Comparison of ENCODE assay signal across 1 cellular context in the genomic region with DNA sequence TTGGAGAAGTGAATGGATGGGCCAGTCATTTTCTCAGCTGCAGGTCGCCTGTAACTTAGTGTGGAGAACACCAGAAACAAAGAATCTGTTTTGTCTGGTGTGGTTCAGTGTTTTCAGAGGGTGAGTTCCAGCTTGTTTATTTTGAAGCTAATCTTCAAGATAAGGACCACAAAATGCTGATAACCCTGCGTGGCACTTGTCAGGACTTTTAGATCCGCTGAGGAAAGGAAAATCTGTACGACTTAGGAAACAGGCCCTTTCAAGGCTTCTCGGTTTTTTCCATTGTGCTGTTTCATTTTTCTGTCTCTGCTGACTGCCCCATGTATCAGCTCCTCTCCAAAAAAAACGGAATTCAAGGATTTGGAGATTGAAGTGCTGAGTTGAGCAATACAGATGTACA.
TF ChIP-seq lines count a peak whose summit lies in the region.

No MANE protein-coding gene starts in this region.

TF ChIP-seq in liver, 16 proteins besides CTCF, POLR2A, EP300 and RAD21 (continued from another document):
- TF ChIP-seq EGR1 (IDR thresholded peaks at IDR 0.05; ENCODE audit: low read depth in 2 of 2) = no peak
- TF ChIP-seq, protein P1, sequence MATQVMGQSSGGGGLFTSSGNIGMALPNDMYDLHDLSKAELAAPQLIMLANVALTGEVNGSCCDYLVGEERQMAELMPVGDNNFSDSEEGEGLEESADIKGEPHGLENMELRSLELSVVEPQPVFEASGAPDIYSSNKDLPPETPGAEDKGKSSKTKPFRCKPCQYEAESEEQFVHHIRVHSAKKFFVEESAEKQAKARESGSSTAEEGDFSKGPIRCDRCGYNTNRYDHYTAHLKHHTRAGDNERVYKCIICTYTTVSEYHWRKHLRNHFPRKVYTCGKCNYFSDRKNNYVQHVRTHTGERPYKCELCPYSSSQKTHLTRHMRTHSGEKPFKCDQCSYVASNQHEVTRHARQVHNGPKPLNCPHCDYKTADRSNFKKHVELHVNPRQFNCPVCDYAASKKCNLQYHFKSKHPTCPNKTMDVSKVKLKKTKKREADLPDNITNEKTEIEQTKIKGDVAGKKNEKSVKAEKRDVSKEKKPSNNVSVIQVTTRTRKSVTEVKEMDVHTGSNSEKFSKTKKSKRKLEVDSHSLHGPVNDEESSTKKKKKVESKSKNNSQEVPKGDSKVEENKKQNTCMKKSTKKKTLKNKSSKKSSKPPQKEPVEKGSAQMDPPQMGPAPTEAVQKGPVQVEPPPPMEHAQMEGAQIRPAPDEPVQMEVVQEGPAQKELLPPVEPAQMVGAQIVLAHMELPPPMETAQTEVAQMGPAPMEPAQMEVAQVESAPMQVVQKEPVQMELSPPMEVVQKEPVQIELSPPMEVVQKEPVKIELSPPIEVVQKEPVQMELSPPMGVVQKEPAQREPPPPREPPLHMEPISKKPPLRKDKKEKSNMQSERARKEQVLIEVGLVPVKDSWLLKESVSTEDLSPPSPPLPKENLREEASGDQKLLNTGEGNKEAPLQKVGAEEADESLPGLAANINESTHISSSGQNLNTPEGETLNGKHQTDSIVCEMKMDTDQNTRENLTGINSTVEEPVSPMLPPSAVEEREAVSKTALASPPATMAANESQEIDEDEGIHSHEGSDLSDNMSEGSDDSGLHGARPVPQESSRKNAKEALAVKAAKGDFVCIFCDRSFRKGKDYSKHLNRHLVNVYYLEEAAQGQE (IDR thresholded peaks at IDR 0.05) = no peak
- TF ChIP-seq HNF4A (conservative IDR thresholded peaks at IDR 0.05) = no peak
- TF ChIP-seq RXRA (IDR thresholded peaks at IDR 0.05) = no peak
